In the genomic region with DNA sequence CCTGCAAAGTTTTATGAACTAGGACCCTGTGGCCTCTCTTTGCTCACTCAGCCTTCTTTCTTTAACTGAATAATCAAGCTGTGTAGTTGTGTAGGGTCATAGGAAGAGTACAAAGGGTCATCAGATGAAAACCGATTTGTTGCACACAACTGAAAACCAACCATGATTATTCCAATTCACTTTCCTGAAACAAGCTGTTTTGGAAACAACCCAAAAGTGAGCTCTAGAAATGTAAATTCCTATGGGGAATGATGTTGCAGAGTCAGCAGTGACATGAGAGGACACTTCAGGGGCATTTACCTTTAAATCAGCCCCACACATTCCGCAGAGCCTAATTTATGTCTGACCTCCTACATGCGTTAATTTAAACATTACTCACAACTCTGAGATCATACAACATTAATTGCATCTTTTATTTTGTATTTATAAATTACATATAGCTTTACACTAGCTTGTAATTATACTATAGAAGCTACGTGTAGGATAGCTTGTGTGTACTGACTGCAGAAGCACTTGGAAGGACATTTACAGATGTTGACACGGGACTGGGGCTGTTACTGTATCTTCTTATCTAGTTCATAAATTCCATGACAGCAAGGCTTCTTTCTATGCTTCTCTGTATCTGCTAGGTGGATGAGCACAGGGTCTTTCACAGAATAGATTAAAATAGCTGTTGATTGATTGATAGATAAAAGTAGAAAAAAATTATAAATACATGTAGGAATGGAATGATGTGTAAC, we compare ENCODE assay signal across 19 cellular contexts.
DNase-seq lines count a peak whose midpoint lies in the region; ATAC-seq and TF ChIP-seq lines count a peak whose summit lies in the region.
"Had no signal": no experiment of that assay in that cellular context is flagged by ENCODE, and none has a peak within 500 bp of the region (broad histone marks: within the 10 kb centered on the region; RNA-seq: fewer than 3 reads in every experiment).

No MANE protein-coding gene starts in this region.

- POLR2A ChIA-PET in HCT116 (lab: Charles Lee) (no interaction called here), Panc1 (lab: Charles Lee) (no interaction called here)

- intact Hi-C loops in HCT116 (cut with micrococcal nuclease) = no loop called here
- intact Hi-C loops in Panc1 (cut with micrococcal nuclease; ENCODE audit: unreplicated experiment) = no loop called here
- intact Hi-C loops in breast epithelium (cut with DNase I; ENCODE audit: low total_unique reads) = no loop called here
- intact Hi-C loops in dorsolateral prefrontal cortex (cut with DNase I) = no loop called here

- H3K4me3 ChIP-seq in HCT116 (replicated peaks in 1 of 2; ENCODE audit: low read depth in 1 of 2, low read length in 2 of 2) (peak overlapping the region in 1 of 2 experiments; percentile 14; a peak in 1 of 4 replicates), Panc1 (ENCODE audit: low read depth in 2 of 2, low read length in 2 of 2) (no peak overlapping the region), breast epithelium (no peak overlapping the region), dorsolateral prefrontal cortex (no peak overlapping the region)
- H3K4me3 ChIP-seq: K562, right lobe of liver had no signal

- in situ Hi-C loops in Panc1 (cut with HindIII; ENCODE audit: low pct_unique_long_range_greater_than_20kb, low sequenced_read_pairs) = no loop called here

- H4K20me1 ChIP-seq in HCT116 (ENCODE audit: insufficient read depth) = no peaks in the 10 kb centered on the region

- TF ChIP-seq CTCF in HCT116 (IDR thresholded peaks at IDR 0.05 in 2 of 3, conservative IDR thresholded peaks at IDR 0.05 in 1 of 3; ENCODE audit: borderline replicate concordance in 1 of 3, insufficient read depth in 1 of 3, low read depth in 2 of 3, low read length in 2 of 3) (no peak), Panc1 (IDR thresholded peaks at IDR 0.05) (no peak), breast epithelium (IDR thresholded peaks at IDR 0.05) (no peak), omental fat pad (IDR thresholded peaks at IDR 0.05) (no peak), dorsolateral prefrontal cortex (IDR thresholded peaks at IDR 0.05 in 54 of 56, conservative IDR thresholded peaks at IDR 0.05 in 2 of 56; ENCODE audit: low read depth in 1 of 56, partially characterized antibody in 56 of 56) (no peak)

- TF ChIP-seq RAD21 in HCT116 (IDR thresholded peaks at IDR 0.05; ENCODE audit: low read depth) = no peak

- H3K4me1 ChIP-seq in HCT116 (ENCODE audit: control insufficient read depth in 1 of 2, insufficient read depth in 2 of 2, low read length in 2 of 2) (peaks cover 4 to 53% of the 10 kb centered on the region in 2 experiments), Panc1 (ENCODE audit: control insufficient read depth, insufficient read depth, low read length) (peaks cover 15% of the 10 kb centered on the region), breast epithelium (no peaks in the 10 kb centered on the region)
- H3K4me1 ChIP-seq: right lobe of liver had no signal

- TF ChIP-seq POLR2A in HCT116 (IDR thresholded peaks at IDR 0.05; ENCODE audit: borderline replicate concordance, extremely low read depth, insufficient read depth, insufficient read length) = no peak
- TF ChIP-seq POLR2A in breast epithelium (IDR thresholded peaks at IDR 0.05) = no peak

- H3K9ac ChIP-seq in HCT116 (ENCODE audit: low read length) = peak overlapping the region; percentile 51

- BruUV-seq in HCT116 (replicated peaks; lab: Mats Ljungman, UMichigan) = no TSS peak
- no TSS peak for BruUV-seq in Panc1 (replicated peaks; lab: Mats Ljungman, UMichigan)

- CTCF ChIA-PET in HCT116 (lab: Charles Lee) = no interaction called here
- CTCF ChIA-PET in Panc1 (lab: Charles Lee) = interaction anchor here (0.6 kb wide), 2 partner anchors 698 to 1119 kb away, joined by 5 to 9 read pairs; no protein-coding TSS in a partner anchor

- H3K4me2 ChIP-seq in HCT116 (ENCODE audit: low read length) = peak overlapping the region; percentile 38

- no peaks in the 10 kb centered on the region for H3K9me2 ChIP-seq in HCT116 (ENCODE audit: insufficient read depth)

- no peaks in the 10 kb centered on the region for H3K36me3 ChIP-seq in HCT116 (ENCODE audit: control insufficient read depth in 1 of 2, insufficient read depth in 2 of 2, low read length in 2 of 2)
- no peaks in the 10 kb centered on the region for H3K36me3 ChIP-seq in Panc1 (ENCODE audit: control insufficient read depth, insufficient read depth, low read length)
- no peaks in the 10 kb centered on the region for H3K36me3 ChIP-seq in breast epithelium
- H3K36me3 ChIP-seq: right lobe of liver, WERI-Rb-1 had no signal

- ATAC-seq in HCT116 (peak; percentile 53), Panc1 (peak; percentile 83), omental fat pad (ENCODE audit: low FRiP score) (peak; percentile 15)
- ATAC-seq: K562, left colon had no signal

- peak overlapping the region; percentile 37 for H2AFZ ChIP-seq in HCT116 (ENCODE audit: low read depth, low read length, poor library complexity, severe bottlenecking)

- DNase-seq in HCT116 (ENCODE audit: low read depth, low spot score) (no peak), Panc1 (ENCODE audit: low read depth, low spot score) (no peak), breast epithelium (ENCODE audit: low spot score in 2 of 2) (no peak), omental fat pad (ENCODE audit: low spot score) (no peak), dorsolateral prefrontal cortex (no peak), DMS53 treated with DMSO at 0.1 percent for 48 hours (lab: John Stamatoyannopoulos, UW; ENCODE audit: unreplicated experiment) (no peak), DMS 273 treated with DMSO at 0.1 percent for 48 hours (lab: John Stamatoyannopoulos, UW) (no peak)
- DNase-seq: activated gamma-delta T cell treated with Interleukin-2 at 50 U/mL for 16 hours, COR-L47, H9, left colon, NCI-H187 treated with DMSO at 0.1 percent for 48 hours, NCI-H446, occipital lobe, right lobe of liver, SHP77, substantia nigra, WERI-Rb-1 had no signal

- H3K27me3 ChIP-seq in HCT116 (ENCODE audit: insufficient read depth, low read length) (no peaks in the 10 kb centered on the region), Panc1 (ENCODE audit: control insufficient read depth, insufficient read depth, low read length) (no peaks in the 10 kb centered on the region), breast epithelium (no peaks in the 10 kb centered on the region), dorsolateral prefrontal cortex (peaks cover 0 to 10% (median 0%) of the 10 kb centered on the region in 45 donors)
- H3K27me3 ChIP-seq: right lobe of liver had no signal

- RAD21 ChIA-PET in HCT116 (lab: Charles Lee; ENCODE audit: low non-redundant PET in 1 of 2, low total read pairs in 2 of 2, uncharacterized antibody in 2 of 2, unreplicated experiment in 2 of 2) = no interaction called here

- H3K9me3 ChIP-seq in HCT116 (ENCODE audit: control insufficient read depth in 1 of 2, insufficient read depth in 1 of 2, low read depth in 1 of 2, low read length in 2 of 2) (no peaks in the 10 kb centered on the region), Panc1 (ENCODE audit: control insufficient read depth, insufficient read depth, low read depth, low read length) (peaks cover 37% of the 10 kb centered on the region; the same call in 1 of the 2 replicates), breast epithelium (no peaks in the 10 kb centered on the region)
- H3K9me3 ChIP-seq: right lobe of liver had no signal

- H3K79me2 ChIP-seq in HCT116 (ENCODE audit: insufficient read depth, low read length) = no peaks in the 10 kb centered on the region

- peak overlapping the region; percentile 40; the same call in 1 of the 2 replicates for H3K27ac ChIP-seq in HCT116 (ENCODE audit: low read depth, low read length)
- peak overlapping the region; percentile 89 for H3K27ac ChIP-seq in Panc1 (ENCODE audit: low read length)
- H3K27ac ChIP-seq in breast epithelium = peak overlapping the region; percentile 35 to 38
- no peak overlapping the region for H3K27ac ChIP-seq in dorsolateral prefrontal cortex
- H3K27ac ChIP-seq: right lobe of liver, WERI-Rb-1 had no signal

TF ChIP-seq in HCT116, 20 proteins besides CTCF, POLR2A, EP300 and RAD21 (continues in another document):
- TF ChIP-seq ATF3 (IDR thresholded peaks at IDR 0.05) (no peak), EZH2phosphoT487 (IDR thresholded peaks at IDR 0.05; ENCODE audit: borderline replicate concordance) (no peak), SRF (IDR thresholded peaks at IDR 0.05; ENCODE audit: low read depth) (no peak), EGR1 (IDR thresholded peaks at IDR 0.05; ENCODE audit: low read depth) (no peak), CEBPB (IDR thresholded peaks at IDR 0.05; ENCODE audit: low read depth) (no peak), ZNF274 (IDR thresholded peaks at IDR 0.05; ENCODE audit: low read depth, low read length) (no peak), JUND (IDR thresholded peaks at IDR 0.05) (no peak)
- TF ChIP-seq, protein P1, sequence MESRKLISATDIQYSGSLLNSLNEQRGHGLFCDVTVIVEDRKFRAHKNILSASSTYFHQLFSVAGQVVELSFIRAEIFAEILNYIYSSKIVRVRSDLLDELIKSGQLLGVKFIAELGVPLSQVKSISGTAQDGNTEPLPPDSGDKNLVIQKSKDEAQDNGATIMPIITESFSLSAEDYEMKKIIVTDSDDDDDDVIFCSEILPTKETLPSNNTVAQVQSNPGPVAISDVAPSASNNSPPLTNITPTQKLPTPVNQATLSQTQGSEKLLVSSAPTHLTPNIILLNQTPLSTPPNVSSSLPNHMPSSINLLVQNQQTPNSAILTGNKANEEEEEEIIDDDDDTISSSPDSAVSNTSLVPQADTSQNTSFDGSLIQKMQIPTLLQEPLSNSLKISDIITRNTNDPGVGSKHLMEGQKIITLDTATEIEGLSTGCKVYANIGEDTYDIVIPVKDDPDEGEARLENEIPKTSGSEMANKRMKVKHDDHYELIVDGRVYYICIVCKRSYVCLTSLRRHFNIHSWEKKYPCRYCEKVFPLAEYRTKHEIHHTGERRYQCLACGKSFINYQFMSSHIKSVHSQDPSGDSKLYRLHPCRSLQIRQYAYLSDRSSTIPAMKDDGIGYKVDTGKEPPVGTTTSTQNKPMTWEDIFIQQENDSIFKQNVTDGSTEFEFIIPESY (IDR thresholded peaks at IDR 0.05; ENCODE audit: extremely low read depth, insufficient replicate concordance, low read length) = no peak

Comparison
In these comparisons a context has a peak if more than half of its experiments do, and no peak if none do; other contexts are left out.
1. ATAC-seq: peak in every context shown above with its lines; median percentile 83 in Panc1; 53 in HCT116; 15 in omental fat pad.
2. H3K27ac ChIP-seq: peak in HCT116 (single experiment), Panc1 (single experiment) and breast epithelium (2 of 2); none in dorsolateral prefrontal cortex (0 of 59).